ENCODE assay signal across 1 cellular context in the genomic region with DNA sequence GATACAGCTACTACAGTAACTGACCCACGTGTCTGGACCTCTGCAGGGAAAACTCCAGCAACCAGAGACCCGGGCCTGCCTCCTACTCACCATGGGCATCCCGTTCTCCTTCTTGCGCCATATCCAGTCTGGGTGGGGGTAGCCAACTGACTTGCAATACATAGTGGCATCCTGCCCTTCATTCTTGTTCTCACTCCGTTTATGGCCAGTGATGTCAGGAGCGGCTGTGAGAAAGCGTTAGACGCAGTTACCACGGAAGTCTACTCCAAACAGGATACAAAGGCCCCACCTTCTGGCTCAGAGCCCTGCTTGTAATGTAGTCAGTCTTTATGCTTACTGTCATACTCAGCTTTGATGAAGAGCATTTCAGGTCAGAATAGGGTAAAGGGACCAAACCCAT.
TF ChIP-seq lines count a peak whose summit lies in the region.

No MANE protein-coding gene starts in this region.

TF ChIP-seq in IMR-90, 13 proteins besides CTCF, POLR2A, EP300 and RAD21:
- TF ChIP-seq RCOR1 (IDR thresholded peaks at IDR 0.05; ENCODE audit: insufficient replicate concordance, low read length) (no peak), SMC3 (IDR thresholded peaks at IDR 0.05; ENCODE audit: low read depth, low read length) (peak; percentile 13; the same call in 1 of the 2 replicates), CHD1 (IDR thresholded peaks at IDR 0.05; ENCODE audit: low read depth, low read length) (no peak), RFX5 (IDR thresholded peaks at IDR 0.05; ENCODE audit: low read depth, low read length) (no peak), MAFK (IDR thresholded peaks at IDR 0.05; ENCODE audit: low read depth, low read length) (no peak), MXI1 (IDR thresholded peaks at IDR 0.05; ENCODE audit: borderline replicate concordance, low read depth, low read length) (peak; percentile 40; the same call in 1 of the 2 replicates), FOS (IDR thresholded peaks at IDR 0.05; ENCODE audit: low read depth, low read length) (no peak), MAZ (IDR thresholded peaks at IDR 0.05; ENCODE audit: borderline replicate concordance, low read depth, low read length) (no peak; the same call in 1 of the 2 replicates), CEBPB (IDR thresholded peaks at IDR 0.05; ENCODE audit: low read depth, low read length) (peak; percentile 99), BHLHE40 (IDR thresholded peaks at IDR 0.05; ENCODE audit: low read depth, low read length) (no peak; the same call in 1 of the 2 replicates), NFE2L2 (IDR thresholded peaks at IDR 0.05; ENCODE audit: low read depth, low read length) (no peak)
- TF ChIP-seq, protein P1, sequence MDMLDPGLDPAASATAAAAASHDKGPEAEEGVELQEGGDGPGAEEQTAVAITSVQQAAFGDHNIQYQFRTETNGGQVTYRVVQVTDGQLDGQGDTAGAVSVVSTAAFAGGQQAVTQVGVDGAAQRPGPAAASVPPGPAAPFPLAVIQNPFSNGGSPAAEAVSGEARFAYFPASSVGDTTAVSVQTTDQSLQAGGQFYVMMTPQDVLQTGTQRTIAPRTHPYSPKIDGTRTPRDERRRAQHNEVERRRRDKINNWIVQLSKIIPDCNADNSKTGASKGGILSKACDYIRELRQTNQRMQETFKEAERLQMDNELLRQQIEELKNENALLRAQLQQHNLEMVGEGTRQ (IDR thresholded peaks at IDR 0.05; ENCODE audit: low read depth, low read length): peak; percentile 39; the same call in 1 of the 2 replicates
- TF ChIP-seq, protein P2, sequence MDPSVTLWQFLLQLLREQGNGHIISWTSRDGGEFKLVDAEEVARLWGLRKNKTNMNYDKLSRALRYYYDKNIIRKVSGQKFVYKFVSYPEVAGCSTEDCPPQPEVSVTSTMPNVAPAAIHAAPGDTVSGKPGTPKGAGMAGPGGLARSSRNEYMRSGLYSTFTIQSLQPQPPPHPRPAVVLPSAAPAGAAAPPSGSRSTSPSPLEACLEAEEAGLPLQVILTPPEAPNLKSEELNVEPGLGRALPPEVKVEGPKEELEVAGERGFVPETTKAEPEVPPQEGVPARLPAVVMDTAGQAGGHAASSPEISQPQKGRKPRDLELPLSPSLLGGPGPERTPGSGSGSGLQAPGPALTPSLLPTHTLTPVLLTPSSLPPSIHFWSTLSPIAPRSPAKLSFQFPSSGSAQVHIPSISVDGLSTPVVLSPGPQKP (IDR thresholded peaks at IDR 0.05; ENCODE audit: borderline replicate concordance, low read depth, low read length): no peak
